1 cellular context compared by ENCODE assay signal in the genomic region with DNA sequence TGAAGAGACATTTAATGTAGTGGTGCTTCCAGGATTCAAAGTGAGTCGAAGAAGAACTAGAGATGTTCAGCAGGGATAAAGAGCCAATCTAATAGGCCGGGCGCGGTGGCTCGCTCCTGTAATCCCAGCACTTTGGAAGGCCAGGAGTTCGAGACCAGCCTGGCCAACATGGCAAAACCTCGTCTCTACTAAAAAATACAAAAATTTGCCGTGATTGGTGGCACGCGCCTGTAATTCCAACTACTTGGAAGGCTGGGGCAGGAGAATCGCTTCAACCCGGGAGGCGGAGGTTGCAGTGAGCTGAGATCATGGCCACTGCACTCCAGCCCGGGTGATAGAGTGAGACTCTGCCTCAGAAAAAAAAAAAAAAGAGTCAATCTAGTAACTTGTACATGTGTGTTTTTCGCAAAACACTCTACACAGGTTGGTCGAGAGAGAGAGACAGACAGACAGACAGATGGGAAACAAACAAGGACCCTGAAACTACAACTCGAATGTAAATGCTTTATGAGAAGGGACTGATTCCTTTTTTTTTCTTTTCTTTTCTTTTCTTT.
TF ChIP-seq lines count a peak whose summit lies in the region.

No MANE protein-coding gene starts in this region.

TF ChIP-seq in liver, 16 proteins besides CTCF, POLR2A, EP300 and RAD21 (continued from another document):
- TF ChIP-seq, protein P1, sequence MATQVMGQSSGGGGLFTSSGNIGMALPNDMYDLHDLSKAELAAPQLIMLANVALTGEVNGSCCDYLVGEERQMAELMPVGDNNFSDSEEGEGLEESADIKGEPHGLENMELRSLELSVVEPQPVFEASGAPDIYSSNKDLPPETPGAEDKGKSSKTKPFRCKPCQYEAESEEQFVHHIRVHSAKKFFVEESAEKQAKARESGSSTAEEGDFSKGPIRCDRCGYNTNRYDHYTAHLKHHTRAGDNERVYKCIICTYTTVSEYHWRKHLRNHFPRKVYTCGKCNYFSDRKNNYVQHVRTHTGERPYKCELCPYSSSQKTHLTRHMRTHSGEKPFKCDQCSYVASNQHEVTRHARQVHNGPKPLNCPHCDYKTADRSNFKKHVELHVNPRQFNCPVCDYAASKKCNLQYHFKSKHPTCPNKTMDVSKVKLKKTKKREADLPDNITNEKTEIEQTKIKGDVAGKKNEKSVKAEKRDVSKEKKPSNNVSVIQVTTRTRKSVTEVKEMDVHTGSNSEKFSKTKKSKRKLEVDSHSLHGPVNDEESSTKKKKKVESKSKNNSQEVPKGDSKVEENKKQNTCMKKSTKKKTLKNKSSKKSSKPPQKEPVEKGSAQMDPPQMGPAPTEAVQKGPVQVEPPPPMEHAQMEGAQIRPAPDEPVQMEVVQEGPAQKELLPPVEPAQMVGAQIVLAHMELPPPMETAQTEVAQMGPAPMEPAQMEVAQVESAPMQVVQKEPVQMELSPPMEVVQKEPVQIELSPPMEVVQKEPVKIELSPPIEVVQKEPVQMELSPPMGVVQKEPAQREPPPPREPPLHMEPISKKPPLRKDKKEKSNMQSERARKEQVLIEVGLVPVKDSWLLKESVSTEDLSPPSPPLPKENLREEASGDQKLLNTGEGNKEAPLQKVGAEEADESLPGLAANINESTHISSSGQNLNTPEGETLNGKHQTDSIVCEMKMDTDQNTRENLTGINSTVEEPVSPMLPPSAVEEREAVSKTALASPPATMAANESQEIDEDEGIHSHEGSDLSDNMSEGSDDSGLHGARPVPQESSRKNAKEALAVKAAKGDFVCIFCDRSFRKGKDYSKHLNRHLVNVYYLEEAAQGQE (IDR thresholded peaks at IDR 0.05), result no peak
- TF ChIP-seq JUND (IDR thresholded peaks at IDR 0.05), result no peak
- no peak for TF ChIP-seq FOXA2 (IDR thresholded peaks at IDR 0.05)
- TF ChIP-seq, protein P2, sequence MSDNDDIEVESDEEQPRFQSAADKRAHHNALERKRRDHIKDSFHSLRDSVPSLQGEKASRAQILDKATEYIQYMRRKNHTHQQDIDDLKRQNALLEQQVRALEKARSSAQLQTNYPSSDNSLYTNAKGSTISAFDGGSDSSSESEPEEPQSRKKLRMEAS (IDR thresholded peaks at IDR 0.05), result no peak
- no peak for TF ChIP-seq FOXA1 (IDR thresholded peaks at IDR 0.05)
- no peak for TF ChIP-seq RXRA (IDR thresholded peaks at IDR 0.05)
- TF ChIP-seq, protein P3, sequence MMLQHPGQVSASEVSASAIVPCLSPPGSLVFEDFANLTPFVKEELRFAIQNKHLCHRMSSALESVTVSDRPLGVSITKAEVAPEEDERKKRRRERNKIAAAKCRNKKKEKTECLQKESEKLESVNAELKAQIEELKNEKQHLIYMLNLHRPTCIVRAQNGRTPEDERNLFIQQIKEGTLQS (IDR thresholded peaks at IDR 0.05), result no peak
- no peak for TF ChIP-seq YY1 (IDR thresholded peaks at IDR 0.05)
- TF ChIP-seq NR2F2 (IDR thresholded peaks at IDR 0.05), result no peak
- TF ChIP-seq, protein P4, sequence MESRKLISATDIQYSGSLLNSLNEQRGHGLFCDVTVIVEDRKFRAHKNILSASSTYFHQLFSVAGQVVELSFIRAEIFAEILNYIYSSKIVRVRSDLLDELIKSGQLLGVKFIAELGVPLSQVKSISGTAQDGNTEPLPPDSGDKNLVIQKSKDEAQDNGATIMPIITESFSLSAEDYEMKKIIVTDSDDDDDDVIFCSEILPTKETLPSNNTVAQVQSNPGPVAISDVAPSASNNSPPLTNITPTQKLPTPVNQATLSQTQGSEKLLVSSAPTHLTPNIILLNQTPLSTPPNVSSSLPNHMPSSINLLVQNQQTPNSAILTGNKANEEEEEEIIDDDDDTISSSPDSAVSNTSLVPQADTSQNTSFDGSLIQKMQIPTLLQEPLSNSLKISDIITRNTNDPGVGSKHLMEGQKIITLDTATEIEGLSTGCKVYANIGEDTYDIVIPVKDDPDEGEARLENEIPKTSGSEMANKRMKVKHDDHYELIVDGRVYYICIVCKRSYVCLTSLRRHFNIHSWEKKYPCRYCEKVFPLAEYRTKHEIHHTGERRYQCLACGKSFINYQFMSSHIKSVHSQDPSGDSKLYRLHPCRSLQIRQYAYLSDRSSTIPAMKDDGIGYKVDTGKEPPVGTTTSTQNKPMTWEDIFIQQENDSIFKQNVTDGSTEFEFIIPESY (IDR thresholded peaks at IDR 0.05), result no peak
- no peak for TF ChIP-seq GABPA (IDR thresholded peaks at IDR 0.05 in 1 of 2, conservative IDR thresholded peaks at IDR 0.05 in 1 of 2)
TF ChIP-seq in liver: peak in this region for 0.
